ENCODE assay signal across 1 cellular context in the genomic region with DNA sequence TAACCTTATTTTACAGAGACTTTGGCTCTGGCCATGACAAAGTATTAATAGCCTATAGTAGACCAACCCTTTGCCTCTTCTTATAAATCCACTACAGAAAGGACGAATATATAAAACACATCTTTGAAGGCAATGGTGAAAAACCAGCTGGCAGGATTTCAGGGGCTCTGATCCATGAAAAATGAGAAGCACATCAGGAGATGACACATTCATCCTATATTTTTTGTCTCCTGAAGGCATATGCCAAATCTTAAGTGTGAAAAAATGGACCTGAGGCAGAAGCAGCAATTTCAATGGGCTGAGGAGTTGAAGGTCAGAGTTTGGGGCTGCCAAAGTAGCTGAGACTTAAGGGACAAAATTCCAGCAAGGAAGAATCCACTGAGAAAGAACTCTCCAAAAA.
TF ChIP-seq lines count a peak whose summit lies in the region.

No MANE protein-coding gene starts in this region.

TF ChIP-seq in IMR-90, 13 proteins besides CTCF, POLR2A, EP300 and RAD21:
- TF ChIP-seq, protein P1, sequence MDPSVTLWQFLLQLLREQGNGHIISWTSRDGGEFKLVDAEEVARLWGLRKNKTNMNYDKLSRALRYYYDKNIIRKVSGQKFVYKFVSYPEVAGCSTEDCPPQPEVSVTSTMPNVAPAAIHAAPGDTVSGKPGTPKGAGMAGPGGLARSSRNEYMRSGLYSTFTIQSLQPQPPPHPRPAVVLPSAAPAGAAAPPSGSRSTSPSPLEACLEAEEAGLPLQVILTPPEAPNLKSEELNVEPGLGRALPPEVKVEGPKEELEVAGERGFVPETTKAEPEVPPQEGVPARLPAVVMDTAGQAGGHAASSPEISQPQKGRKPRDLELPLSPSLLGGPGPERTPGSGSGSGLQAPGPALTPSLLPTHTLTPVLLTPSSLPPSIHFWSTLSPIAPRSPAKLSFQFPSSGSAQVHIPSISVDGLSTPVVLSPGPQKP (IDR thresholded peaks at IDR 0.05; ENCODE audit: borderline replicate concordance, low read depth, low read length), result no peak
- no peak for TF ChIP-seq CHD1 (IDR thresholded peaks at IDR 0.05; ENCODE audit: low read depth, low read length)
